ENCODE assay signal across 1 cellular context in the genomic region with DNA sequence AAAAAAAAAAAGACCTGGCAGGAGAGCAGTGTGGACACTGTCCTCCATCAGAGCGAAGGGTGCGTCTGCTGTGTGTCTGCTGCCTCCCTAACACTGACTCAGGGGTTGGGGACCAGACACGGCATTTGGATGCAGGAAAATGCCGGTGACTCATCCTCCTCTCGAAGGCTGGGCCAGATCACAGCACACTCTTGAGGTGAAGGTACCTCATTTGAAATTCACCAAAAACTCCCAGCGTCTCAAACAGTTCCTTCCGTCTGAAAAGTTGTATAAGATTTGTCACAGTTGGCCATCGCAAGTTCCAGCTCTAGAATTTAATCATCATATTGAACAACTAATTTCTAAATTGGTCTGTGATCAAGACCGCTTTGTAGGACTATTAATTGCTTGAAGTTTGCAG.
TF ChIP-seq lines count a peak whose summit lies in the region.

No MANE protein-coding gene starts in this region.

TF ChIP-seq in K562, 482 proteins besides CTCF, POLR2A, EP300 and RAD21 (continued from another document):
- TF ChIP-seq, protein P1, sequence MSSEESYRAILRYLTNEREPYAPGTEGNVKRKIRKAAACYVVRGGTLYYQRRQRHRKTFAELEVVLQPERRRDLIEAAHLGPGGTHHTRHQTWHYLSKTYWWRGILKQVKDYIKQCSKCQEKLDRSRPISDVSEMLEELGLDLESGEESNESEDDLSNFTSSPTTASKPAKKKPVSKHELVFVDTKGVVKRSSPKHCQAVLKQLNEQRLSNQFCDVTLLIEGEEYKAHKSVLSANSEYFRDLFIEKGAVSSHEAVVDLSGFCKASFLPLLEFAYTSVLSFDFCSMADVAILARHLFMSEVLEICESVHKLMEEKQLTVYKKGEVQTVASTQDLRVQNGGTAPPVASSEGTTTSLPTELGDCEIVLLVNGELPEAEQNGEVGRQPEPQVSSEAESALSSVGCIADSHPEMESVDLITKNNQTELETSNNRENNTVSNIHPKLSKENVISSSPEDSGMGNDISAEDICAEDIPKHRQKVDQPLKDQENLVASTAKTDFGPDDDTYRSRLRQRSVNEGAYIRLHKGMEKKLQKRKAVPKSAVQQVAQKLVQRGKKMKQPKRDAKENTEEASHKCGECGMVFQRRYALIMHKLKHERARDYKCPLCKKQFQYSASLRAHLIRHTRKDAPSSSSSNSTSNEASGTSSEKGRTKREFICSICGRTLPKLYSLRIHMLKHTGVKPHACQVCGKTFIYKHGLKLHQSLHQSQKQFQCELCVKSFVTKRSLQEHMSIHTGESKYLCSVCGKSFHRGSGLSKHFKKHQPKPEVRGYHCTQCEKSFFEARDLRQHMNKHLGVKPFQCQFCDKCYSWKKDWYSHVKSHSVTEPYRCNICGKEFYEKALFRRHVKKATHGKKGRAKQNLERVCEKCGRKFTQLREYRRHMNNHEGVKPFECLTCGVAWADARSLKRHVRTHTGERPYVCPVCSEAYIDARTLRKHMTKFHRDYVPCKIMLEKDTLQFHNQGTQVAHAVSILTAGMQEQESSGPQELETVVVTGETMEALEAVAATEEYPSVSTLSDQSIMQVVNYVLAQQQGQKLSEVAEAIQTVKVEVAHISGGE (CRISPR knock-in tag; IDR thresholded peaks at IDR 0.05), result no peak
- 0 out of 2 replicates have a peak, but pooled peaks have one; percentile 18 for TF ChIP-seq FOSL1 (tag; conservative IDR thresholded peaks at IDR 0.05)
- TF ChIP-seq ZBTB8A (IDR thresholded peaks at IDR 0.05; ENCODE audit: partially characterized antibody), result no peak
